8 cellular contexts compared by ENCODE assay signal in genomic region chr3:75192065-75192658, GRCh38.
DNase-seq lines count a peak whose midpoint lies in the region; ATAC-seq and TF ChIP-seq lines count a peak whose summit lies in the region.

No MANE protein-coding gene starts in this region.

- DNase-seq in AG04450 (ENCODE audit: low read depth, low spot score), result no peak
- DNase-seq in RKO (ENCODE audit: low spot score), result peak; percentile 55
- DNase-seq in activated naive CD4-positive, alpha-beta T cell treated with anti-CD3 and anti-CD28 coated beads for 36 hours, result peak; percentile 74
- DNase-seq in iPS-NIHi7 (ENCODE audit: extremely low spot score), result peak; percentile 57
- DNase-seq in stimulated activated CD4-positive, alpha-beta T cell treated with anti-CD3 and anti-CD28 coated beads, TNF-alpha, amount 100 ng/mL, for 1 hour (ENCODE audit: low read depth in 3 of 3, low spot score in 1 of 3), result peak; percentile 3 to 4 (median 3)
- no peak for DNase-seq in NCI-H446 treated with DMSO at 0.1 percent for 48 hours (lab: John Stamatoyannopoulos, UW)

- no peaks in the 10 kb centered on the region for H3K9me3 Mint-ChIP-seq in activated naive CD4-positive, alpha-beta T cell treated with anti-CD3 and anti-CD28 coated beads for 36 hours

- TF ChIP-seq CTCF in AG04450 (IDR thresholded peaks at IDR 0.05; ENCODE audit: low read depth, low read length), result peak; percentile 97
- TF ChIP-seq CTCF in GM12873 (IDR thresholded peaks at IDR 0.05; ENCODE audit: insufficient read depth, low read depth, low read length, missing control alignments), result peak; percentile 84

- no peak overlapping the region for H3K27ac ChIP-seq in AG04450 (ENCODE audit: low read depth, low read length)

- H3K4me3 ChIP-seq in AG04450 (ENCODE audit: low read depth, low read length), result no peak overlapping the region

- no peaks in the 10 kb centered on the region for H3K9me3 ChIP-seq in AG04450 (ENCODE audit: control insufficient read depth, insufficient read depth, low read length)

- CTCF ChIA-PET in AG04450 (lab: Charles Lee), result interaction anchor here (0.6 to 2.7 kb wide), 27 partner anchors 8 to 1902 kb away, joined by 3 to 21 read pairs (median 5); no protein-coding TSS in a partner anchor
- CTCF ChIA-PET in activated naive CD4-positive, alpha-beta T cell treated with anti-CD3 and anti-CD28 coated beads for 36 hours (lab: Charles Lee), result interaction anchor here (0.7 to 3.7 kb wide), 14 partner anchors 9 to 394 kb away, joined by 3 to 16 read pairs (median 3); no protein-coding TSS in a partner anchor

- H3K4me1 Mint-ChIP-seq in activated naive CD4-positive, alpha-beta T cell treated with anti-CD3 and anti-CD28 coated beads for 36 hours (ENCODE audit: low read depth), result no peaks in the 10 kb centered on the region

- H3K36me3 Mint-ChIP-seq in activated naive CD4-positive, alpha-beta T cell treated with anti-CD3 and anti-CD28 coated beads for 36 hours (ENCODE audit: low read depth), result no peaks in the 10 kb centered on the region

- H3K27me3 Mint-ChIP-seq in activated naive CD4-positive, alpha-beta T cell treated with anti-CD3 and anti-CD28 coated beads for 36 hours (ENCODE audit: low read depth), result peaks cover 8% of the 10 kb centered on the region

- intact Hi-C loops in activated naive CD4-positive, alpha-beta T cell treated with anti-CD3 and anti-CD28 coated beads for 36 hours (cut with micrococcal nuclease), result loop anchor here (1.0 to 10.0 kb wide), 4 partner anchors 171 to 450 kb away; no protein-coding TSS in a partner anchor

- no peaks in the 10 kb centered on the region for H3K27me3 ChIP-seq in AG04450 (ENCODE audit: control insufficient read depth, insufficient read depth, low read length)

- POLR2A ChIA-PET in AG04450 (lab: Yijun Ruan, JAX), result no interaction called here

- no peak overlapping the region for H3K27ac Mint-ChIP-seq in activated naive CD4-positive, alpha-beta T cell treated with anti-CD3 and anti-CD28 coated beads for 36 hours

- ATAC-seq in HG03139 (IDR thresholded peaks at IDR 0.05; ENCODE audit: unreplicated experiment), result peak; percentile 85

- H3K4me3 Mint-ChIP-seq in activated naive CD4-positive, alpha-beta T cell treated with anti-CD3 and anti-CD28 coated beads for 36 hours, result no peak overlapping the region

Comparison
In these comparisons a context has a peak if more than half of its experiments do, and no peak if none do; other contexts are left out.
1. DNase-seq: peak in RKO (single experiment), activated naive CD4-positive, alpha-beta T cell treated with anti-CD3 and anti-CD28 coated beads for 36 hours (single experiment), iPS-NIHi7 (single experiment) and stimulated activated CD4-positive, alpha-beta T cell treated with anti-CD3 and anti-CD28 coated beads, TNF-alpha, amount 100 ng/mL, for 1 hour (3 of 3); none in AG04450 (single experiment) and NCI-H446 treated with DMSO at 0.1 percent for 48 hours (single experiment).